Comparison of ENCODE assay signal across 1 cellular context in genomic region chr2:45889053-45889452, GRCh38.
A peak's percentile ranks its signal among the peaks of the same experiment; 100 is the strongest.
TF ChIP-seq lines count a peak whose summit lies in the region.

No MANE protein-coding gene starts in this region.

TF ChIP-seq in GM12878, 131 proteins besides CTCF, POLR2A, EP300 and RAD21 (continued from another document and continues in another):
- TF ChIP-seq ZBTB4 (CRISPR knock-in tag; IDR thresholded peaks at IDR 0.05) = no peak
- TF ChIP-seq MTA3 (IDR thresholded peaks at IDR 0.05; ENCODE audit: borderline replicate concordance, low read length) = no peak; the same call in 1 of the 2 replicates
- TF ChIP-seq NRF1 (conservative IDR thresholded peaks at IDR 0.05; ENCODE audit: low read depth, low read length) = no peak
- 0 out of 2 replicates have a peak, but pooled peaks have one; percentile 53 for TF ChIP-seq E2F4 (IDR thresholded peaks at IDR 0.05; ENCODE audit: low read depth, low read length)
- no peak; the same call in 1 of the 2 replicates for TF ChIP-seq USF2 (IDR thresholded peaks at IDR 0.05; ENCODE audit: borderline replicate concordance, low read depth, low read length)
- no peak for TF ChIP-seq EGR1 (IDR thresholded peaks at IDR 0.05; ENCODE audit: borderline replicate concordance in 1 of 2, low read depth in 2 of 2, low read length in 2 of 2)
- no peak for TF ChIP-seq CBFB (IDR thresholded peaks at IDR 0.05; ENCODE audit: low read depth)
- TF ChIP-seq YY1 (IDR thresholded peaks at IDR 0.05; ENCODE audit: low read depth, low read length) = 0 out of 2 replicates have a peak, but pooled peaks have one; percentile 24
- no peak for TF ChIP-seq CHD4 (IDR thresholded peaks at IDR 0.05)
- no peak for TF ChIP-seq IRF5 (IDR thresholded peaks at IDR 0.05; ENCODE audit: borderline replicate concordance)
- TF ChIP-seq MYB (IDR thresholded peaks at IDR 0.05; ENCODE audit: borderline replicate concordance, low read depth, low read length) = no peak
- TF ChIP-seq CREB1 (IDR thresholded peaks at IDR 0.05; ENCODE audit: low read depth) = no peak
- TF ChIP-seq BACH1 (IDR thresholded peaks at IDR 0.05; ENCODE audit: borderline replicate concordance) = no peak
- no peak for TF ChIP-seq POLR2AphosphoS2 (IDR thresholded peaks at IDR 0.05; ENCODE audit: low read depth, low read length)
- TF ChIP-seq NFYA (IDR thresholded peaks at IDR 0.05; ENCODE audit: borderline replicate concordance, low read depth, low read length) = no peak
- no peak; the same call in 1 of the 2 replicates for TF ChIP-seq RB1 (IDR thresholded peaks at IDR 0.05; ENCODE audit: borderline replicate concordance)
- TF ChIP-seq HDAC2 (IDR thresholded peaks at IDR 0.05) = no peak
- no peak for TF ChIP-seq ZBTB11 (CRISPR knock-in tag; IDR thresholded peaks at IDR 0.05)
- peak; percentile 86 for TF ChIP-seq ZNF687 (IDR thresholded peaks at IDR 0.05)
- no peak for TF ChIP-seq RBBP5 (conservative IDR thresholded peaks at IDR 0.05)
- no peak for TF ChIP-seq KLF5 (IDR thresholded peaks at IDR 0.05; ENCODE audit: partially characterized antibody)
- no peak for TF ChIP-seq HSF1 (IDR thresholded peaks at IDR 0.05; ENCODE audit: low read depth, low read length)
- no peak for TF ChIP-seq RCOR1 (conservative IDR thresholded peaks at IDR 0.05; ENCODE audit: low read depth, low read length)
- TF ChIP-seq KAT2A (conservative IDR thresholded peaks at IDR 0.05; ENCODE audit: control insufficient read depth, low read depth, low read length) = no peak
- TF ChIP-seq ATF7 (IDR thresholded peaks at IDR 0.05; ENCODE audit: low read depth) = peak; percentile 29; the same call in 1 of the 2 replicates
- no peak for TF ChIP-seq NR2F1 (conservative IDR thresholded peaks at IDR 0.05)
- TF ChIP-seq BCL3 (IDR thresholded peaks at IDR 0.05; ENCODE audit: borderline replicate concordance, insufficient read depth, low read depth, low read length, poor library complexity, severe bottlenecking) = no peak
- TF ChIP-seq JUNB (IDR thresholded peaks at IDR 0.05) = no peak
- TF ChIP-seq ETV6 (conservative IDR thresholded peaks at IDR 0.05 in 1 of 2, IDR thresholded peaks at IDR 0.05 in 1 of 2; ENCODE audit: borderline replicate concordance in 1 of 2, low read depth in 1 of 2) = no peak
- no peak for TF ChIP-seq FOXK2 (IDR thresholded peaks at IDR 0.05)
- no peak for TF ChIP-seq NR2C2 (IDR thresholded peaks at IDR 0.05; ENCODE audit: borderline replicate concordance, control insufficient read depth, insufficient read length, low read depth)
- peak; percentile 16; the same call in 1 of the 2 replicates for TF ChIP-seq SMC3 (IDR thresholded peaks at IDR 0.05; ENCODE audit: borderline replicate concordance, low read length)
- TF ChIP-seq DPF2 (IDR thresholded peaks at IDR 0.05) = no peak
- no peak for TF ChIP-seq ZNF24 (IDR thresholded peaks at IDR 0.05)
- TF ChIP-seq TAF1 (IDR thresholded peaks at IDR 0.05; ENCODE audit: borderline replicate concordance, low read depth, low read length) = 0 out of 2 replicates have a peak, but pooled peaks have one; percentile 7
- TF ChIP-seq BMI1 (IDR thresholded peaks at IDR 0.05; ENCODE audit: borderline replicate concordance) = no peak
- no peak for TF ChIP-seq SMAD1 (IDR thresholded peaks at IDR 0.05; ENCODE audit: low read depth, partially characterized antibody)
- no peak for TF ChIP-seq RELB (IDR thresholded peaks at IDR 0.05; ENCODE audit: low read depth)
- no peak for TF ChIP-seq ATF3 (IDR thresholded peaks at IDR 0.05; ENCODE audit: borderline replicate concordance, extremely low read depth, low read depth, low read length)
